ENCODE assay signal across 8 cellular contexts in genomic region chr3:10115326-10116137, GRCh38. TPM values are rescaled to one million over a fixed set of nuclear protein-coding genes. Genes with fewer than 3 reads are reported as not detected.
DNase-seq lines count a peak whose midpoint lies in the region; ATAC-seq, FAIRE-seq and TF ChIP-seq lines count a peak whose summit lies in the region.

Gene BRK1, plus strand, starts transcription at chr3:10115675. Its CDS starts 27 bp downstream, at chr3:10115702.

- peak within 1 kb of the TSS; percentile 85 for H2AFZ ChIP-seq in Loucy (ENCODE audit: low read length)

- no peaks in the 10 kb centered on the region for H3K9me3 Mint-ChIP-seq in natural killer cell treated with Interleukin-12 subunit alpha and Interleukin-12 subunit beta and Interleukin-15 and Interleukin-18, amount 100 ng/mL, for 72 hours

- H3K4me2 ChIP-seq in Loucy (ENCODE audit: low read depth, low read length, poor library complexity, severe bottlenecking): peak within 1 kb of the TSS; percentile 96

- peak within 1 kb of the TSS; percentile 87 for H3K9ac ChIP-seq in Loucy (ENCODE audit: low read depth, low read length, poor library complexity, severe bottlenecking)

- DNase-seq in EL (peak; percentile 97), H54 (ENCODE audit: insufficient read length, low spot score) (peak; percentile 95), fibroblast of pulmonary artery (ENCODE audit: low read depth) (peak; percentile 98)
- peak; percentile 90 for DNase-seq in activated T-helper 9 cell treated with anti-CD3 and anti-CD28 coated beads, Interleukin-2, amount 50 U/mL, for 16 hours (ENCODE audit: low read depth)
- DNase-seq in natural killer cell treated with Interleukin-12 subunit alpha and Interleukin-12 subunit beta and Interleukin-15 and Interleukin-18, amount 100 ng/mL, for 72 hours (ENCODE audit: low spot score): peak; percentile 95
- peak; percentile 94 for DNase-seq in stimulated activated naive CD8-positive, alpha-beta T cell treated with anti-CD3 and anti-CD28 coated beads, Interleukin-15, Interleukin-2, amounts not matched to agents 100 U/mL and 50 U/mL, for 24 hours

- H3F3A ChIP-seq in Loucy (ENCODE audit: low read depth): no peaks in the 10 kb centered on the region

- H3K79me2 ChIP-seq in Loucy (ENCODE audit: insufficient read depth, low read length): peaks cover 49% of the 10 kb centered on the region

- H3K4me1 ChIP-seq in Loucy (ENCODE audit: insufficient read depth, low read length, poor library complexity, severe bottlenecking): peaks cover 33% of the 10 kb centered on the region

- FAIRE-seq in H54 (lab: Jason Lieb, UNC): peak; percentile 83

- H3K9me3 ChIP-seq in Loucy (ENCODE audit: insufficient read depth, low read depth, low read length): no peaks in the 10 kb centered on the region

- ATAC-seq in natural killer cell treated with Interleukin-12 subunit alpha and Interleukin-12 subunit beta and Interleukin-15 and Interleukin-18, amount 100 ng/mL, for 72 hours: peak; percentile 99 to 100
- ATAC-seq in stimulated activated naive CD8-positive, alpha-beta T cell treated with anti-CD3 and anti-CD28 coated beads, Interleukin-15, Interleukin-2, amounts not matched to agents 100 U/mL and 50 U/mL, for 24 hours: peak; percentile 99

- H3K4me3 Mint-ChIP-seq in natural killer cell treated with Interleukin-12 subunit alpha and Interleukin-12 subunit beta and Interleukin-15 and Interleukin-18, amount 100 ng/mL, for 72 hours: peak within 1 kb of the TSS; percentile 97

- no peaks in the 10 kb centered on the region for H3K27me3 ChIP-seq in Loucy (ENCODE audit: insufficient read depth, low read length, poor library complexity, severe bottlenecking)

- peaks cover 9% of the 10 kb centered on the region for H3K36me3 Mint-ChIP-seq in natural killer cell treated with Interleukin-12 subunit alpha and Interleukin-12 subunit beta and Interleukin-15 and Interleukin-18, amount 100 ng/mL, for 72 hours

- H3K4me1 Mint-ChIP-seq in natural killer cell treated with Interleukin-12 subunit alpha and Interleukin-12 subunit beta and Interleukin-15 and Interleukin-18, amount 100 ng/mL, for 72 hours (ENCODE audit: low read depth in 2 of 2): peaks cover 23 to 26% of the 10 kb centered on the region in 2 donors

- no peak for TF ChIP-seq CTCF in Loucy (conservative IDR thresholded peaks at IDR 0.05; ENCODE audit: low read length)
- TF ChIP-seq CTCF in fibroblast of pulmonary artery (IDR thresholded peaks at IDR 0.05; ENCODE audit: low read length, missing control alignments): no peak

- TF ChIP-seq POLR2A in H54 (IDR thresholded peaks at IDR 0.05; ENCODE audit: low read depth, low read length) (peak; percentile 93), Raji (IDR thresholded peaks at IDR 0.05; ENCODE audit: insufficient read depth, low read depth, low read length) (peak; percentile 99)

- peak within 1 kb of the TSS; percentile 87 to 91 for H3K27ac Mint-ChIP-seq in natural killer cell treated with Interleukin-12 subunit alpha and Interleukin-12 subunit beta and Interleukin-15 and Interleukin-18, amount 100 ng/mL, for 72 hours

- no peaks in the 10 kb centered on the region for H3K9me2 ChIP-seq in Loucy (replicated peaks; ENCODE audit: low read depth, low read length)

- peak within 1 kb of the TSS; percentile 98 for H3K4me3 ChIP-seq in Loucy (ENCODE audit: low read length, poor library complexity, severe bottlenecking)
- H3K4me3 ChIP-seq in fibroblast of pulmonary artery (replicated peaks; ENCODE audit: low read depth, low read length): peak within 1 kb of the TSS; percentile 83

- H4K20me1 ChIP-seq in Loucy (ENCODE audit: insufficient read depth, low read length, poor library complexity, severe bottlenecking): peaks cover 29% of the 10 kb centered on the region

- H3K36me3 ChIP-seq in Loucy (ENCODE audit: insufficient read depth, low read length): no peaks in the 10 kb centered on the region

- no peaks in the 10 kb centered on the region for H3K27me3 Mint-ChIP-seq in natural killer cell treated with Interleukin-12 subunit alpha and Interleukin-12 subunit beta and Interleukin-15 and Interleukin-18, amount 100 ng/mL, for 72 hours

RNA-seq across cellular contexts. Expression of gene BRK1, which starts in this region (rescaled TPM):
- total RNA-seq in natural killer cell treated with Interleukin-12 subunit alpha and Interleukin-12 subunit beta and Interleukin-15 and Interleukin-18, amount 100 ng/mL, for 72 hours: 100 to 1,000 TPM in 1 of 2 donors, 10 to 100 TPM in 1; 86.8 to 132 TPM

Comparison
In these comparisons a context has a peak if more than half of its experiments do, and no peak if none do; other contexts are left out.
1. Peak in every context shown above with its lines: DNase-seq, ATAC-seq and H3K4me3 ChIP-seq.